ENCODE assay signal across 8 cellular contexts in the genomic region with DNA sequence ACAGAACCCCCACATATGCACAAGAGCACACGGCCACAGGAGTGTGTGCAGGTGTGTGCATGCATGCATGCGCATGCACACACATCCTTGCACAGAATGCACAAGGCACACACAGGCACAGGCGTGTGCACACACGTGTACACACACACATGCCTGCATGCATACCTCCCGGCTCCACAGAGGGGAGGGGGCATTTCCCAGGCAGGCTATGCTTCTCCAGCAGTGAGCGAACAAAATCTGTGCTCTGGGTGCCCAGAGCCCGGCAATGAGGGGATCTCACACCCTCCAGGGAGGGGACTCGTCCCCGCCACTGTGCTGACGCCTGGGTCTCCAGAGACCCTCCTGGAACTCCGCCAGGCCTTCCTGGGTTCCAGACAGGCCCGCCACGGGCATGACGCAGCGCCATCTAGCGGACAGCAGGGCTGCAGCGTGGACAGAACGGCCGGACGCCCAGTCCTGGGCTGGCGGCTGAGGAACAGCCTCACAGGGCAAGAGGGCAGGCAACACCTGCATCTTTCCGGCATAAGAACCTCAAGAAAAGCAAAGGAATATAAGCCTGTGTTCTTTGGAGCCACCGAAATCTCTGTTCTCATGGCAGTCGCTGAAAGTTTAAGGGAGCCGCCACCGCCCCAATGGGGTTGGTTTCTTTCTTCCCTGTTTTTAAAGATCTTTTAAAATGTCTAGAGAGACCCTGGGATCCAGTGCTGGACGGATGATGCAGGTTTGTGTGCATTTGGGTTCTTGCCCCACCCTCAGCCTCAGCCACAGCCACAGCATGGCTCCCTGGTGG.
DNase-seq lines count a peak whose midpoint lies in the region; ATAC-seq and TF ChIP-seq lines count a peak whose summit lies in the region.

No MANE protein-coding gene starts in this region.

- H3K27ac Mint-ChIP-seq in activated naive CD8-positive, alpha-beta T cell treated with anti-CD3 and anti-CD28 coated beads, Interleukin-2, amount 10 ng/mL, durations not matched to agents 7 days and 5 days: no peak overlapping the region

- POLR2A ChIA-PET in activated naive CD8-positive, alpha-beta T cell treated with anti-CD3 and anti-CD28 coated beads, Interleukin-2, amount 10 ng/mL, durations not matched to agents 7 days and 5 days (lab: Charles Lee): no interaction called here

- DNase-seq in CD1c-positive myeloid dendritic cell (ENCODE audit: extremely low spot score) (peak; percentile 34), HFF-Myc (ENCODE audit: extremely low read depth, low read depth) (no peak), RPMI7951 (ENCODE audit: low read depth) (peak; percentile 4), hypothalamus (lab: John Stamatoyannopoulos, UW) (peak in 41 of 51 donors; percentile 4 to 76 (median 31)), amniotic stem cell (lab: John Stamatoyannopoulos, UW) (no peak)
- DNase-seq in activated naive CD8-positive, alpha-beta T cell treated with anti-CD3 and anti-CD28 coated beads, Interleukin-2, amount 10 ng/mL, durations not matched to agents 7 days and 5 days: peak; percentile 73
- DNase-seq in stimulated activated CD4-positive, alpha-beta T cell treated with anti-CD3 and anti-CD28 coated beads, Interleukin-12 subunit alpha, Interleukin-12 subunit beta, amount 100 ng/mL, for 48 hours (ENCODE audit: low read depth in 2 of 3, low spot score in 1 of 3): peak; percentile 12 to 47 (median 44)

- H3K9me3 Mint-ChIP-seq in activated naive CD8-positive, alpha-beta T cell treated with anti-CD3 and anti-CD28 coated beads, Interleukin-2, amount 10 ng/mL, durations not matched to agents 7 days and 5 days: no peaks in the 10 kb centered on the region

- no peak overlapping the region for H3K4me3 Mint-ChIP-seq in activated naive CD8-positive, alpha-beta T cell treated with anti-CD3 and anti-CD28 coated beads, Interleukin-2, amount 10 ng/mL, durations not matched to agents 7 days and 5 days

- H3K36me3 Mint-ChIP-seq in activated naive CD8-positive, alpha-beta T cell treated with anti-CD3 and anti-CD28 coated beads, Interleukin-2, amount 10 ng/mL, durations not matched to agents 7 days and 5 days: no peaks in the 10 kb centered on the region

- ATAC-seq in activated naive CD8-positive, alpha-beta T cell treated with anti-CD3 and anti-CD28 coated beads, Interleukin-2, amount 10 ng/mL, durations not matched to agents 7 days and 5 days (ENCODE audit: low read depth): peak; percentile 60
- ATAC-seq in HG02642 (IDR thresholded peaks at IDR 0.05; ENCODE audit: poor library complexity, unreplicated experiment): no peak

- no peaks in the 10 kb centered on the region for H3K4me1 Mint-ChIP-seq in activated naive CD8-positive, alpha-beta T cell treated with anti-CD3 and anti-CD28 coated beads, Interleukin-2, amount 10 ng/mL, durations not matched to agents 7 days and 5 days

- TF ChIP-seq CTCF in HFF-Myc (IDR thresholded peaks at IDR 0.05; ENCODE audit: low read depth, low read length, missing control alignments): peak; percentile 85

- H3K4me3 ChIP-seq in HFF-Myc (replicated peaks; ENCODE audit: low read depth, low read length): no peak overlapping the region

- H3K27me3 Mint-ChIP-seq in activated naive CD8-positive, alpha-beta T cell treated with anti-CD3 and anti-CD28 coated beads, Interleukin-2, amount 10 ng/mL, durations not matched to agents 7 days and 5 days: peaks cover 9% of the 10 kb centered on the region

Comparison
In these comparisons a context has a peak if more than half of its experiments do, and no peak if none do; other contexts are left out.
1. DNase-seq: peak in CD1c-positive myeloid dendritic cell (single experiment), RPMI7951 (single experiment), activated naive CD8-positive, alpha-beta T cell treated with anti-CD3 and anti-CD28 coated beads, Interleukin-2, amount 10 ng/mL, durations not matched to agents 7 days and 5 days (single experiment), hypothalamus (41 of 51) and stimulated activated CD4-positive, alpha-beta T cell treated with anti-CD3 and anti-CD28 coated beads, Interleukin-12 subunit alpha, Interleukin-12 subunit beta, amount 100 ng/mL, for 48 hours (3 of 3); none in HFF-Myc (single experiment) and amniotic stem cell (single experiment).